Comparison of ENCODE assay signal across 2 cellular contexts in genomic region chr11:3837793-3838192, GRCh38.
TF ChIP-seq lines count a peak whose summit lies in the region.

No MANE protein-coding gene starts in this region.

TF ChIP-seq in A549, 52 proteins besides CTCF, POLR2A, EP300 and RAD21 (continued from another document):
- TF ChIP-seq, protein P1, sequence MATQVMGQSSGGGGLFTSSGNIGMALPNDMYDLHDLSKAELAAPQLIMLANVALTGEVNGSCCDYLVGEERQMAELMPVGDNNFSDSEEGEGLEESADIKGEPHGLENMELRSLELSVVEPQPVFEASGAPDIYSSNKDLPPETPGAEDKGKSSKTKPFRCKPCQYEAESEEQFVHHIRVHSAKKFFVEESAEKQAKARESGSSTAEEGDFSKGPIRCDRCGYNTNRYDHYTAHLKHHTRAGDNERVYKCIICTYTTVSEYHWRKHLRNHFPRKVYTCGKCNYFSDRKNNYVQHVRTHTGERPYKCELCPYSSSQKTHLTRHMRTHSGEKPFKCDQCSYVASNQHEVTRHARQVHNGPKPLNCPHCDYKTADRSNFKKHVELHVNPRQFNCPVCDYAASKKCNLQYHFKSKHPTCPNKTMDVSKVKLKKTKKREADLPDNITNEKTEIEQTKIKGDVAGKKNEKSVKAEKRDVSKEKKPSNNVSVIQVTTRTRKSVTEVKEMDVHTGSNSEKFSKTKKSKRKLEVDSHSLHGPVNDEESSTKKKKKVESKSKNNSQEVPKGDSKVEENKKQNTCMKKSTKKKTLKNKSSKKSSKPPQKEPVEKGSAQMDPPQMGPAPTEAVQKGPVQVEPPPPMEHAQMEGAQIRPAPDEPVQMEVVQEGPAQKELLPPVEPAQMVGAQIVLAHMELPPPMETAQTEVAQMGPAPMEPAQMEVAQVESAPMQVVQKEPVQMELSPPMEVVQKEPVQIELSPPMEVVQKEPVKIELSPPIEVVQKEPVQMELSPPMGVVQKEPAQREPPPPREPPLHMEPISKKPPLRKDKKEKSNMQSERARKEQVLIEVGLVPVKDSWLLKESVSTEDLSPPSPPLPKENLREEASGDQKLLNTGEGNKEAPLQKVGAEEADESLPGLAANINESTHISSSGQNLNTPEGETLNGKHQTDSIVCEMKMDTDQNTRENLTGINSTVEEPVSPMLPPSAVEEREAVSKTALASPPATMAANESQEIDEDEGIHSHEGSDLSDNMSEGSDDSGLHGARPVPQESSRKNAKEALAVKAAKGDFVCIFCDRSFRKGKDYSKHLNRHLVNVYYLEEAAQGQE (IDR thresholded peaks at IDR 0.05) = no peak
- TF ChIP-seq HES2 (IDR thresholded peaks at IDR 0.05) (no peak), HOXA7 (CRISPR knock-in tag; IDR thresholded peaks at IDR 0.05) (no peak), FOXS1 (CRISPR knock-in tag; IDR thresholded peaks at IDR 0.05) (no peak), NPAS2 (CRISPR knock-in tag; IDR thresholded peaks at IDR 0.05; ENCODE audit: borderline replicate concordance) (no peak), CBX2 (IDR thresholded peaks at IDR 0.05; ENCODE audit: borderline replicate concordance, low read depth) (no peak), NR3C1 (IDR thresholded peaks at IDR 0.05) (no peak)
- TF ChIP-seq, protein P2, sequence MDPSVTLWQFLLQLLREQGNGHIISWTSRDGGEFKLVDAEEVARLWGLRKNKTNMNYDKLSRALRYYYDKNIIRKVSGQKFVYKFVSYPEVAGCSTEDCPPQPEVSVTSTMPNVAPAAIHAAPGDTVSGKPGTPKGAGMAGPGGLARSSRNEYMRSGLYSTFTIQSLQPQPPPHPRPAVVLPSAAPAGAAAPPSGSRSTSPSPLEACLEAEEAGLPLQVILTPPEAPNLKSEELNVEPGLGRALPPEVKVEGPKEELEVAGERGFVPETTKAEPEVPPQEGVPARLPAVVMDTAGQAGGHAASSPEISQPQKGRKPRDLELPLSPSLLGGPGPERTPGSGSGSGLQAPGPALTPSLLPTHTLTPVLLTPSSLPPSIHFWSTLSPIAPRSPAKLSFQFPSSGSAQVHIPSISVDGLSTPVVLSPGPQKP (IDR thresholded peaks at IDR 0.05; ENCODE audit: low read depth, low read length) = no peak
- TF ChIP-seq, protein P3, sequence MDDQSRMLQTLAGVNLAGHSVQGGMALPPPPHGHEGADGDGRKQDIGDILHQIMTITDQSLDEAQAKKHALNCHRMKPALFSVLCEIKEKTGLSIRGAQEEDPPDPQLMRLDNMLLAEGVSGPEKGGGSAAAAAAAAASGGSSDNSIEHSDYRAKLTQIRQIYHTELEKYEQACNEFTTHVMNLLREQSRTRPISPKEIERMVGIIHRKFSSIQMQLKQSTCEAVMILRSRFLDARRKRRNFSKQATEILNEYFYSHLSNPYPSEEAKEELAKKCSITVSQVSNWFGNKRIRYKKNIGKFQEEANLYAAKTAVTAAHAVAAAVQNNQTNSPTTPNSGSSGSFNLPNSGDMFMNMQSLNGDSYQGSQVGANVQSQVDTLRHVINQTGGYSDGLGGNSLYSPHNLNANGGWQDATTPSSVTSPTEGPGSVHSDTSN (IDR thresholded peaks at IDR 0.05) = no peak
- TF ChIP-seq, protein P4, sequence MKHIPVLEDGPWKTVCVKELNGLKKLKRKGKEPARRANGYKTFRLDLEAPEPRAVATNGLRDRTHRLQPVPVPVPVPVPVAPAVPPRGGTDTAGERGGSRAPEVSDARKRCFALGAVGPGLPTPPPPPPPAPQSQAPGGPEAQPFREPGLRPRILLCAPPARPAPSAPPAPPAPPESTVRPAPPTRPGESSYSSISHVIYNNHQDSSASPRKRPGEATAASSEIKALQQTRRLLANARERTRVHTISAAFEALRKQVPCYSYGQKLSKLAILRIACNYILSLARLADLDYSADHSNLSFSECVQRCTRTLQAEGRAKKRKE (CRISPR knock-in tag; IDR thresholded peaks at IDR 0.05; ENCODE audit: low read depth) = no peak

TF ChIP-seq in liver, 16 proteins besides CTCF, POLR2A, EP300 and RAD21 (continued from another document):
- no peak for TF ChIP-seq ZBTB33 (IDR thresholded peaks at IDR 0.05)
- no peak for TF ChIP-seq EGR1 (IDR thresholded peaks at IDR 0.05; ENCODE audit: low read depth in 2 of 2)
- no peak for TF ChIP-seq SP1 (IDR thresholded peaks at IDR 0.05)
